In the genomic region with DNA sequence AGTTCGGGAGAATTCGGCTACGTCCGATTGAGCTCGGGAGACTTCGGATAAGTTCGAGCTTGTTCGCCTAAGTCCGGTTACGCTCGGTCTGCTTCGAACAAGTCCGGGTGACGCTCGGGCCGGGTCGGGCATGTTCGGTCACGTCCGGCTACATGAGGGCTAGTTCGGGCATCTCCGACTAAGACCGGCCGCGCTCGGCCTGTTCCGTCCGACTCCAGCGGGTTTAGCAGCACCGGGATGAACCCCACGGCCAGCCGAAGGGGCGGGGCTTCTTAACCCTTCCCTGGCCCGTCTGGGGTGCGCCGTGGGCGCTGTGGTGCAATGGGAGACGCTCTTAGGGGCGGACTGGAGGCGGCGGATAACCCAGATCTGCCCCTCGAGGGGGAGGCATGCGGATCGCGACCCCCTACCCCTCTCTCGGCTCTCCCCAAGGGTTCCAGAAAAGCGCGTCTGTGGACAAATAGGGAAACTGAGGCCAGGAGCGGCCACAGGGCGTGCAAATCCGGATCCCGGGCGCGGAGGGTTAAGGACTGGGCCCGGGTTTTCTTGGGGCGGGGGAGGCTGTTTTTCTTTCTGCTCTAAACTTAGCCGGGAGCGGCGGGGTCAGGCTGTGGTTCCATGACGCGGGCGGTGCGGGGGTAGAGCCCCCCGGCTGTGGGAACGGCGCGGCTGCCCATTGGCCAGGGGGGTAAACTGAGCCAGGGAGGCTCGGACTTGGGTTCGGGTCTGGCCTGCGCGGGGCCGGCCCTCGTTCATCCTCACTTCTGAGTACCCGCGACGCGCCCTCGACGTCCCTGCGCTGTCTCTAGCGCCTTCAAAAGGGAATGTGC, we compare ENCODE assay signal across 1 cellular context.
TF ChIP-seq lines count a peak whose summit lies in the region.

No MANE protein-coding gene starts in this region.

TF ChIP-seq in IMR-90, 13 proteins besides CTCF, POLR2A, EP300 and RAD21:
- TF ChIP-seq FOS (IDR thresholded peaks at IDR 0.05; ENCODE audit: low read depth, low read length) (no peak), MAZ (IDR thresholded peaks at IDR 0.05; ENCODE audit: borderline replicate concordance, low read depth, low read length) (no peak; the same call in 1 of the 2 replicates), MXI1 (IDR thresholded peaks at IDR 0.05; ENCODE audit: borderline replicate concordance, low read depth, low read length) (no peak)
- TF ChIP-seq, protein P1, sequence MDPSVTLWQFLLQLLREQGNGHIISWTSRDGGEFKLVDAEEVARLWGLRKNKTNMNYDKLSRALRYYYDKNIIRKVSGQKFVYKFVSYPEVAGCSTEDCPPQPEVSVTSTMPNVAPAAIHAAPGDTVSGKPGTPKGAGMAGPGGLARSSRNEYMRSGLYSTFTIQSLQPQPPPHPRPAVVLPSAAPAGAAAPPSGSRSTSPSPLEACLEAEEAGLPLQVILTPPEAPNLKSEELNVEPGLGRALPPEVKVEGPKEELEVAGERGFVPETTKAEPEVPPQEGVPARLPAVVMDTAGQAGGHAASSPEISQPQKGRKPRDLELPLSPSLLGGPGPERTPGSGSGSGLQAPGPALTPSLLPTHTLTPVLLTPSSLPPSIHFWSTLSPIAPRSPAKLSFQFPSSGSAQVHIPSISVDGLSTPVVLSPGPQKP (IDR thresholded peaks at IDR 0.05; ENCODE audit: borderline replicate concordance, low read depth, low read length), result no peak
- TF ChIP-seq, protein P2, sequence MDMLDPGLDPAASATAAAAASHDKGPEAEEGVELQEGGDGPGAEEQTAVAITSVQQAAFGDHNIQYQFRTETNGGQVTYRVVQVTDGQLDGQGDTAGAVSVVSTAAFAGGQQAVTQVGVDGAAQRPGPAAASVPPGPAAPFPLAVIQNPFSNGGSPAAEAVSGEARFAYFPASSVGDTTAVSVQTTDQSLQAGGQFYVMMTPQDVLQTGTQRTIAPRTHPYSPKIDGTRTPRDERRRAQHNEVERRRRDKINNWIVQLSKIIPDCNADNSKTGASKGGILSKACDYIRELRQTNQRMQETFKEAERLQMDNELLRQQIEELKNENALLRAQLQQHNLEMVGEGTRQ (IDR thresholded peaks at IDR 0.05; ENCODE audit: low read depth, low read length), result no peak
